Comparison of ENCODE assay signal across 22 cellular contexts in the genomic region with DNA sequence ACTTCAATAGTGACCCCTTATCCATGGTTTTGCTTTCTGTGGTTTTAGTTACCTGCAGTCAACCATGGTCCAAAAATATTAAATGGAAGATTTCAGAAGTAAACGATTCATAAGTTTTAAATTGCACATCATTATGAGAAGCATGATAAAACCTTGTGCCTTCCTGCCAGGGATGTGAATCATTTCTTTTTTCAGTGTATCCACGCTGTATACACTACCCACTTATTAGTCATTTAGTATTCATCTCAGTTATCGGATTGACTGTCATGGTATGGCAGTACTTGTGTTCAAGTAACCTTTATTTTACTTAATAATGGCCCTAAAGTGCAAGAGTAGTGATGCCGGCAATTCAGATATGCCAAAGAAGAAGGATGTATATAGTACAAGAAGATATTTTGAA. TPM values are rescaled to one million over a fixed set of nuclear protein-coding genes. Genes with fewer than 3 reads are reported as not detected.
A peak's percentile ranks its signal among the peaks of the same experiment; 100 is the strongest.
DNase-seq lines count a peak whose midpoint lies in the region; ATAC-seq, FAIRE-seq and TF ChIP-seq lines count a peak whose summit lies in the region.
"Had no signal": no experiment of that assay in that cellular context is flagged by ENCODE, and none has a peak within 500 bp of the region (broad histone marks: within the 10 kb centered on the region; RNA-seq: fewer than 3 reads in every experiment).

No MANE protein-coding gene starts in this region.

- no peak overlapping the region for H3K4me3 Mint-ChIP-seq in activated naive CD4-positive, alpha-beta T cell treated with anti-CD3 and anti-CD28 coated beads for 36 hours
- H3K4me3 Mint-ChIP-seq in stimulated activated effector memory CD8-positive, alpha-beta T cell treated with anti-CD3 and anti-CD28 coated beads, Interleukin-12 subunit alpha, Interleukin-12 subunit beta, amount 100 ng/mL, for 72 hours = no peak overlapping the region
- H3K4me3 Mint-ChIP-seq: activated CD4-positive, alpha-beta T cell treated with anti-CD3 and anti-CD28 coated beads, Interleukin-2, amount 10 ng/mL, durations not matched to agents 7 days and 5 days; activated naive CD8-positive, alpha-beta T cell treated with anti-CD3 and anti-CD28 coated beads, Interleukin-2, amount 10 ng/mL, durations not matched to agents 7 days and 5 days; activated T-cell treated with anti-CD3 and anti-CD28 coated beads, Interleukin-2, amount 50 U/mL, for 24 hours; CD4-positive, CD25-positive, alpha-beta regulatory T cell; neural crest cell had no signal

- no peaks in the 10 kb centered on the region for H3K9me3 Mint-ChIP-seq in activated naive CD4-positive, alpha-beta T cell treated with anti-CD3 and anti-CD28 coated beads, Interleukin-2, amount 50 U/mL, for 72 hours
- H3K9me3 Mint-ChIP-seq in activated naive CD4-positive, alpha-beta T cell treated with anti-CD3 and anti-CD28 coated beads for 36 hours = no peaks in the 10 kb centered on the region
- no peaks in the 10 kb centered on the region for H3K9me3 Mint-ChIP-seq in stimulated activated effector memory CD8-positive, alpha-beta T cell treated with anti-CD3 and anti-CD28 coated beads, Interleukin-12 subunit alpha, Interleukin-12 subunit beta, amount 100 ng/mL, for 72 hours

- H2AFZ ChIP-seq in GM12878 (ENCODE audit: control insufficient read depth, low read depth, low read length) = no peak overlapping the region

- no peak for TF ChIP-seq EP300 in GM12878 (IDR thresholded peaks at IDR 0.05; ENCODE audit: borderline replicate concordance in 1 of 2, control insufficient read depth in 1 of 2, low read depth in 2 of 2, low read length in 2 of 2)

- DNase-seq in activated naive CD4-positive, alpha-beta T cell treated with anti-CD3 and anti-CD28 coated beads, Interleukin-2, amount 50 U/mL, for 72 hours (ENCODE audit: low spot score in 2 of 2) = no peak
- DNase-seq in activated naive CD4-positive, alpha-beta T cell treated with anti-CD3 and anti-CD28 coated beads for 36 hours = no peak
- DNase-seq in GM12878 (ENCODE audit: low read depth, low spot score) = no peak
- DNase-seq in stimulated activated effector memory CD8-positive, alpha-beta T cell treated with anti-CD3 and anti-CD28 coated beads, Interleukin-12 subunit alpha, Interleukin-12 subunit beta, amount 100 ng/mL, for 72 hours (ENCODE audit: low spot score in 2 of 2) = no peak
- no peak for DNase-seq in OCI-M1 (lab: John Stamatoyannopoulos, UW)
- no peak for DNase-seq in DMS153 treated with DMSO at 0.1 percent for 48 hours (lab: John Stamatoyannopoulos, UW; ENCODE audit: unreplicated experiment)
- no peak for DNase-seq in HuH-7.5 (ENCODE audit: low spot score)
- DNase-seq: activated CD4-positive, alpha-beta T cell treated with anti-CD3 and anti-CD28 coated beads, Interleukin-2, amount 10 ng/mL, durations not matched to agents 7 days and 5 days; activated naive CD8-positive, alpha-beta T cell treated with anti-CD3 and anti-CD28 coated beads, Interleukin-2, amount 10 ng/mL, durations not matched to agents 7 days and 5 days; activated T-cell treated with anti-CD3 and anti-CD28 coated beads, Interleukin-2, amount 50 U/mL, for 24 hours; CD4-positive, CD25-positive, alpha-beta regulatory T cell; central memory CD4-positive, alpha-beta T cell; esophagus squamous epithelium; hippocampal formation; left cardiac atrium; NCI-H1092 treated with DMSO at 0.1 percent for 48 hours; NCI-H2171 treated with DMSO at 0.1 percent for 48 hours; NCI-H82; stomach had no signal

- 9% methylated on average over 4 of the region's 4 CpGs for WGBS in GM12878 (ENCODE audit: insufficient coverage, insufficient replicate concordance, low lambda C conversion rate, missing lambda C conversion rate)

- no peaks in the 10 kb centered on the region; the same call in 1 of the 3 replicates for H3K9me3 ChIP-seq in GM12878 (replicated peaks; ENCODE audit: control insufficient read depth, insufficient read depth, low read length)
- H3K9me3 ChIP-seq: esophagus squamous epithelium, stomach had no signal

- H3K36me3 Mint-ChIP-seq in activated naive CD4-positive, alpha-beta T cell treated with anti-CD3 and anti-CD28 coated beads, Interleukin-2, amount 50 U/mL, for 72 hours = peaks cover 0 to under 1% of the 10 kb centered on the region in 2 donors
- no peaks in the 10 kb centered on the region for H3K36me3 Mint-ChIP-seq in activated naive CD4-positive, alpha-beta T cell treated with anti-CD3 and anti-CD28 coated beads for 36 hours (ENCODE audit: low read depth)
- no peaks in the 10 kb centered on the region for H3K36me3 Mint-ChIP-seq in stimulated activated effector memory CD8-positive, alpha-beta T cell treated with anti-CD3 and anti-CD28 coated beads, Interleukin-12 subunit alpha, Interleukin-12 subunit beta, amount 100 ng/mL, for 72 hours
- H3K36me3 Mint-ChIP-seq: activated naive CD8-positive, alpha-beta T cell treated with anti-CD3 and anti-CD28 coated beads, Interleukin-2, amount 10 ng/mL, durations not matched to agents 7 days and 5 days; CD4-positive, CD25-positive, alpha-beta regulatory T cell had no signal

- no peak for TF ChIP-seq RAD21 in GM12878 (IDR thresholded peaks at IDR 0.05; ENCODE audit: insufficient read depth, low read depth, low read length)

- POLR2A ChIA-PET in GM12878 (lab: Charles Lee) = no interaction called here

- SMC1A ChIA-PET in GM12878 (lab: Charles Lee; ENCODE audit: uncharacterized antibody, unreplicated experiment) = no interaction called here

- H4K20me1 ChIP-seq in GM12878 (ENCODE audit: control insufficient read depth, insufficient read depth) = no peaks in the 10 kb centered on the region

- in situ Hi-C loops in GM12878 (cut with MboI) = no loop called here

- intact Hi-C loops in activated naive CD4-positive, alpha-beta T cell treated with anti-CD3 and anti-CD28 coated beads for 36 hours (cut with micrococcal nuclease) = loop anchor here (1.0 to 2.0 kb wide), 3 partner anchors 20 to 38 kb away; partner anchors contain the start of gene TASL
- intact Hi-C loops in GM12878 (cut with micrococcal nuclease; ENCODE audit: unreplicated experiment) = no loop called here

- no peak for FAIRE-seq in GM12878 (lab: Jason Lieb, UNC)
- FAIRE-seq: RCC 7860 had no signal

- no peaks in the 10 kb centered on the region for H3K79me2 ChIP-seq in GM12878 (ENCODE audit: control insufficient read depth, insufficient read depth, low read length)

- no peaks in the 10 kb centered on the region for H3K27me3 ChIP-seq in GM12878 (replicated peaks in 1 of 2; ENCODE audit: control insufficient read depth in 2 of 2, insufficient read depth in 2 of 2, low read length in 1 of 2)
- H3K27me3 ChIP-seq: esophagus squamous epithelium, stomach had no signal

- TF ChIP-seq POLR2A in GM12878 (IDR thresholded peaks at IDR 0.05; ENCODE audit: low read depth, low read length) = no peak

- H3K4me3 ChIP-seq in GM12878 = no peak overlapping the region
- H3K4me3 ChIP-seq: esophagus squamous epithelium, stomach had no signal

- no peak overlapping the region for H3K27ac Mint-ChIP-seq in activated naive CD4-positive, alpha-beta T cell treated with anti-CD3 and anti-CD28 coated beads, Interleukin-2, amount 50 U/mL, for 72 hours
- no peak overlapping the region for H3K27ac Mint-ChIP-seq in activated naive CD4-positive, alpha-beta T cell treated with anti-CD3 and anti-CD28 coated beads for 36 hours
- H3K27ac Mint-ChIP-seq in stimulated activated effector memory CD8-positive, alpha-beta T cell treated with anti-CD3 and anti-CD28 coated beads, Interleukin-12 subunit alpha, Interleukin-12 subunit beta, amount 100 ng/mL, for 72 hours = no peak overlapping the region
- H3K27ac Mint-ChIP-seq: activated CD4-positive, alpha-beta T cell treated with anti-CD3 and anti-CD28 coated beads, Interleukin-2, amount 10 ng/mL, durations not matched to agents 7 days and 5 days; activated naive CD8-positive, alpha-beta T cell treated with anti-CD3 and anti-CD28 coated beads, Interleukin-2, amount 10 ng/mL, durations not matched to agents 7 days and 5 days; CD4-positive, CD25-positive, alpha-beta regulatory T cell had no signal

- no peak overlapping the region for H3K9ac ChIP-seq in GM12878 (ENCODE audit: control insufficient read depth, insufficient read depth, low read length)

- H3K4me2 ChIP-seq in GM12878 (ENCODE audit: control insufficient read depth, insufficient read depth) = no peak overlapping the region

- CTCF ChIA-PET in activated naive CD4-positive, alpha-beta T cell treated with anti-CD3 and anti-CD28 coated beads for 36 hours (lab: Charles Lee) = no interaction called here
- CTCF ChIA-PET in GM12878 (lab: Yijun Ruan, JAX) = no interaction called here

- H3K4me1 ChIP-seq in GM12878 (ENCODE audit: control insufficient read depth, insufficient read depth, low read length) = no peaks in the 10 kb centered on the region
- H3K4me1 ChIP-seq: stomach had no signal

- no peak overlapping the region for H3K27ac ChIP-seq in GM12878 (ENCODE audit: control insufficient read depth, insufficient read depth)
- H3K27ac ChIP-seq: esophagus squamous epithelium, stomach had no signal

- no TSS peak for BruUV-seq in GM12878 (replicated peaks; lab: Mats Ljungman, UMichigan)

- RAD21 ChIA-PET in GM12878 (lab: Charles Lee; ENCODE audit: unreplicated experiment) = no interaction called here

- no peaks in the 10 kb centered on the region for H3K27me3 Mint-ChIP-seq in activated naive CD4-positive, alpha-beta T cell treated with anti-CD3 and anti-CD28 coated beads for 36 hours (ENCODE audit: low read depth)
- H3K27me3 Mint-ChIP-seq: activated CD4-positive, alpha-beta T cell treated with anti-CD3 and anti-CD28 coated beads, Interleukin-2, amount 10 ng/mL, durations not matched to agents 7 days and 5 days; activated naive CD8-positive, alpha-beta T cell treated with anti-CD3 and anti-CD28 coated beads, Interleukin-2, amount 10 ng/mL, durations not matched to agents 7 days and 5 days had no signal

- no peak for TF ChIP-seq CTCF in GM12878 (IDR thresholded peaks at IDR 0.05 in 2 of 3, conservative IDR thresholded peaks at IDR 0.05 in 1 of 3; ENCODE audit: control insufficient read depth in 2 of 3, extremely low read depth in 1 of 3, insufficient read depth in 1 of 3, low read depth in 3 of 3, low read length in 3 of 3)

- H3K4me1 Mint-ChIP-seq in activated naive CD4-positive, alpha-beta T cell treated with anti-CD3 and anti-CD28 coated beads for 36 hours (ENCODE audit: low read depth) = peaks cover 3% of the 10 kb centered on the region
- H3K4me1 Mint-ChIP-seq in stimulated activated effector memory CD8-positive, alpha-beta T cell treated with anti-CD3 and anti-CD28 coated beads, Interleukin-12 subunit alpha, Interleukin-12 subunit beta, amount 100 ng/mL, for 72 hours = no peaks in the 10 kb centered on the region
- H3K4me1 Mint-ChIP-seq: activated CD4-positive, alpha-beta T cell treated with anti-CD3 and anti-CD28 coated beads, Interleukin-2, amount 10 ng/mL, durations not matched to agents 7 days and 5 days; activated naive CD8-positive, alpha-beta T cell treated with anti-CD3 and anti-CD28 coated beads, Interleukin-2, amount 10 ng/mL, durations not matched to agents 7 days and 5 days; CD4-positive, CD25-positive, alpha-beta regulatory T cell had no signal

- ATAC-seq in activated naive CD4-positive, alpha-beta T cell treated with anti-CD3 and anti-CD28 coated beads, Interleukin-2, amount 50 U/mL, for 72 hours = peak; percentile 43 to 100
- ATAC-seq in HG03439 (IDR thresholded peaks at IDR 0.05; ENCODE audit: unreplicated experiment) = peak; percentile 56
- ATAC-seq in GM12878 = no peak
- peak; percentile 98 for ATAC-seq in stimulated activated effector memory CD8-positive, alpha-beta T cell treated with anti-CD3 and anti-CD28 coated beads, Interleukin-12 subunit alpha, Interleukin-12 subunit beta, amount 100 ng/mL, for 72 hours
- ATAC-seq: left cardiac atrium had no signal

- H3K36me3 ChIP-seq in GM12878 (ENCODE audit: control insufficient read depth in 2 of 2, insufficient read depth in 2 of 2, low read length in 1 of 2) = no peaks in the 10 kb centered on the region
- H3K36me3 ChIP-seq: esophagus squamous epithelium, stomach had no signal

RNA-seq across cellular contexts. Expression of gene TASL, which starts 37.7 kb away (rescaled TPM):
- total RNA-seq in activated naive CD4-positive, alpha-beta T cell treated with anti-CD3 and anti-CD28 coated beads, Interleukin-2, amount 50 U/mL, for 72 hours = 1 to 10 TPM; 2.7 to 4.3 TPM
- 1 to 10 TPM in 1 of 2 experiments, under 1 TPM in 1; 0.79 to 1.1 TPM for total RNA-seq in activated naive CD4-positive, alpha-beta T cell treated with anti-CD3 and anti-CD28 coated beads for 36 hours
- 21.6 and 24.6 TPM in 2 replicates for total RNA-seq in GM12878 (2013; cell fraction: nucleolus; rRNA removed)
- total RNA-seq in GM12878 (2014; rRNA removed) (16.3 and 18.5 TPM in 2 replicates), GM12878 (2014; rRNA removed; fragmentation: Illumina TruSeq; extraction: Trizol) (27.4 and 29.7 TPM in 2 replicates), GM12878 (2021) (11.8 and 12.4 TPM in 2 replicates)
- 11.5 TPM for polyA plus RNA-seq in GM12878 (2011; ENCODE audit: low read depth)
- polyA plus RNA-seq in GM12878 (2011; rRNA removed) (107 and 145 TPM in 2 replicates), GM12878 (2014; fragmentation: Illumina TruSeq; extraction: Trizol) (26.8 and 32.5 TPM in 2 replicates), GM12878 (2014; fragmentation: Nextera tagmentation; extraction: Ambion mirVana) (10 to 100 TPM; 18.2 to 19.4 TPM), GM12878 (2014; rRNA removed) (11.6 and 13.4 TPM in 2 replicates), GM12878 (2016; fragmentation: Nextera tagmentation; extraction: Ambion mirVana) (10 to 100 TPM; 18.3 to 18.4 TPM)
- polyA plus RNA-seq in GM12878 (2011; cell fraction: cytosol; rRNA removed) = 51.3 and 59.1 TPM in 2 replicates
- polyA plus RNA-seq in GM12878 (2011; cell fraction: nucleus; rRNA removed) = 21.7 and 26.6 TPM in 2 replicates
- polyA plus RNA-seq in GM12878 (2012) = 9.9 and 13.4 TPM in 2 replicates
- polyA minus RNA-seq in GM12878 (2011; rRNA and poly(A)+ RNA removed) = 50.6 and 58.2 TPM in 2 replicates
- 18.8 and 22.4 TPM in 2 replicates for polyA minus RNA-seq in GM12878 (2011; cell fraction: cytosol; rRNA and poly(A)+ RNA removed)
- polyA minus RNA-seq in GM12878 (2011; cell fraction: nucleus; rRNA and poly(A)+ RNA removed) = 18.3 and 26.7 TPM in 2 replicates
- total RNA-seq: neural crest cell had no signal

RNA-seq across cellular contexts. Expression of gene GK, which starts 38.0 kb away (rescaled TPM):
- total RNA-seq in activated naive CD4-positive, alpha-beta T cell treated with anti-CD3 and anti-CD28 coated beads, Interleukin-2, amount 50 U/mL, for 72 hours = 100 to 1,000 TPM in 1 of 2 donors, 10 to 100 TPM in 1; 53.1 to 147 TPM
- total RNA-seq in activated naive CD4-positive, alpha-beta T cell treated with anti-CD3 and anti-CD28 coated beads for 36 hours = 10 to 100 TPM; 85.9 to 90.3 TPM
- total RNA-seq in GM12878 (2013; cell fraction: nucleolus; rRNA removed) = 13.3 and 14.2 TPM in 2 replicates
- total RNA-seq in GM12878 (2014; rRNA removed) (8.9 and 11.7 TPM in 2 replicates), GM12878 (2014; rRNA removed; fragmentation: Illumina TruSeq; extraction: Trizol) (11.8 and 12.1 TPM in 2 replicates), GM12878 (2021) (10.5 and 11.2 TPM in 2 replicates)
- polyA plus RNA-seq in GM12878 (2011; ENCODE audit: low read depth) = 4.5 TPM
- polyA plus RNA-seq in GM12878 (2011; rRNA removed) (11.2 and 15.5 TPM in 2 replicates), GM12878 (2014; fragmentation: Illumina TruSeq; extraction: Trizol) (9.0 and 12.0 TPM in 2 replicates), GM12878 (2014; fragmentation: Nextera tagmentation; extraction: Ambion mirVana) (1 to 10 TPM; 6.3 to 8.5 TPM), GM12878 (2014; rRNA removed) (8.8 and 11.0 TPM in 2 replicates), GM12878 (2016; fragmentation: Nextera tagmentation; extraction: Ambion mirVana) (10 to 100 TPM; 20.8 to 22.3 TPM)
- 4.4 and 4.5 TPM in 2 replicates for polyA plus RNA-seq in GM12878 (2011; cell fraction: cytosol; rRNA removed)
- 10.1 and 10.3 TPM in 2 replicates for polyA plus RNA-seq in GM12878 (2011; cell fraction: nucleus; rRNA removed)
- 7.0 and 7.9 TPM in 2 replicates for polyA plus RNA-seq in GM12878 (2012)
- polyA minus RNA-seq in GM12878 (2011; rRNA and poly(A)+ RNA removed) = 8.0 and 12.6 TPM in 2 replicates
- polyA minus RNA-seq in GM12878 (2011; cell fraction: cytosol; rRNA and poly(A)+ RNA removed) = 2.1 and 4.2 TPM in 2 replicates
- 7.7 and 10.3 TPM in 2 replicates for polyA minus RNA-seq in GM12878 (2011; cell fraction: nucleus; rRNA and poly(A)+ RNA removed)
